9 cellular contexts compared by ENCODE assay signal in the genomic region with DNA sequence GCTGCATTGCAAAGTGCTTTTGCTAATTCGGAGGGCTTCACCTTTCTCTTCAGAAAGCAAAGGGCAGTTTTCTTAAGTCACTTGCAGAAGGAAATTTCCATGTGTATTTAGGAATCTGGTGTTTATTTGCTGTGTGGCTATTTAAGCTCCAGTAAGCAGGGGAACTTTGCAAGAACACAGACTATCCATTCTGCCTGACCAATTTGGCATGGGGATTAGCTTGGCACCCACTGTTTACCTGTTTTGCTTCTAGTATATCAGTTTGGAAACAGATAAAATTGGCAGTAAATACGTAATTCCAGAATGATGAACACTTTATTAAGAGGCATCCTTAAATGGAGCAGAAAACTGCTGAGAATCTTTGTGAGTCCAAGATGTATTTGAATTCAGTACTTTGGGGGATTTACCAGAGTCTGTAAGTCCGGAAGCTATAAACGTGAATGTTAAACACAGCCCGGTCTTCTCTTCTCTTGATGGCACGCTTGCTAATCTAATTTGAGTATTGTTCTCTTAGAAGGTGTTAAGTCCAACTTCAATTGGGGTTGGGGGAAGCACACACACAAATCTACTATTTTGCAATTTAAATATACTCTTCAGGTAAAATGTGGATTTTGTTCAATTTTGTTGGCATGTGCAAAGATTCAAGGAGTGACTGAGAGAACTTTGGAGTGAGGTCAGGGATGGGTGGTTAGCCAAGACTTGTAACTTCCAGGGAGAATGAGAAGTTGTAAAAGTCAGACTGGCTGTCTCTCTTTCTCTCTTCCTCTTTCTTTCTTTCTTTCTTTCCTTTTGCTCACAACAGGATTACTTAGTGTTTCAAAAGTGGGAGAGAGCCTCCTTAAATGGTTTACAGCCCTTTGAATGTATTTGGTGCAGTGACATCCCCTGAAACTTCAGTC. TPM values are rescaled to one million over a fixed set of nuclear protein-coding genes. Genes with fewer than 3 reads are reported as not detected.
A peak's percentile ranks its signal among the peaks of the same experiment; 100 is the strongest.
DNase-seq lines count a peak whose midpoint lies in the region; ATAC-seq, FAIRE-seq and TF ChIP-seq lines count a peak whose summit lies in the region.
"Had no signal": no experiment of that assay in that cellular context is flagged by ENCODE, and none has a peak within 500 bp of the region (broad histone marks: within the 10 kb centered on the region; RNA-seq: fewer than 3 reads in every experiment).

No MANE protein-coding gene starts in this region.

- in situ Hi-C loops in ACHN (cut with HindIII; ENCODE audit: low pct_ligation_motif_present, low pct_unique_long_range_greater_than_20kb, low sequenced_read_pairs): no loop called here

- TF ChIP-seq RAD21 in A549 (conservative IDR thresholded peaks at IDR 0.05 in 1 of 2, IDR thresholded peaks at IDR 0.05 in 1 of 2): no peak

- no peak for FAIRE-seq in A549 (lab: Jason Lieb, UNC)

- H3K27me3 ChIP-seq in mucosa of rectum (ENCODE audit: control insufficient read depth in 2 of 2, insufficient read depth in 2 of 2, low read length in 2 of 2): peaks cover 7 to 25% of the 10 kb centered on the region in 2 donors

- H3K4me3 Mint-ChIP-seq in brain: peak overlapping the region; percentile 87 to 95 (median 88)

- 63% methylated on average over 6 of the region's 6 CpGs for WGBS in A549 (ENCODE audit: missing lambda C conversion rate)

- peak overlapping the region; percentile 73 to 95 (median 94) for H3K27ac Mint-ChIP-seq in brain

- no peak for DNase-seq in A549 (ENCODE audit: low read depth in 1 of 2, low spot score in 1 of 2)
- DNase-seq in ACHN: no peak
- no peak for DNase-seq in GOT3 (lab: John Stamatoyannopoulos, UW)

- ATAC-seq in A549 (no peak), GM21576 (IDR thresholded peaks at IDR 0.05; ENCODE audit: unreplicated experiment) (peak; percentile 1), HG02642 (IDR thresholded peaks at IDR 0.05; ENCODE audit: poor library complexity, unreplicated experiment) (no peak), HG03442 (IDR thresholded peaks at IDR 0.05; ENCODE audit: unreplicated experiment) (no peak)

- peak overlapping the region; percentile 55 to 75 for H3K27ac ChIP-seq in A549
- peak overlapping the region; percentile 61 to 62 for H3K27ac ChIP-seq in mucosa of rectum (ENCODE audit: low read depth in 2 of 2, low read length in 2 of 2)
- H3K27ac ChIP-seq: HL-60 had no signal

- peak overlapping the region; percentile 44 to 62 for H3K9ac ChIP-seq in mucosa of rectum (ENCODE audit: low read depth in 1 of 2, low read length in 2 of 2)

- H3K4me3 ChIP-seq in A549 (peak overlapping the region; percentile 43), mucosa of rectum (ENCODE audit: low read length in 2 of 2) (peak overlapping the region; percentile 65 to 73)

- no peaks in the 10 kb centered on the region for H3K36me3 Mint-ChIP-seq in brain

- peaks cover 3% of the 10 kb centered on the region for H3K27me3 Mint-ChIP-seq in brain

- no peak for TF ChIP-seq POLR2A in A549 (IDR thresholded peaks at IDR 0.05; ENCODE audit: low read length)

- TF ChIP-seq CTCF in A549 (IDR thresholded peaks at IDR 0.05): no peak
- TF ChIP-seq CTCF in brain (conservative IDR thresholded peaks at IDR 0.05): no peak

- TF ChIP-seq EP300 in A549 (IDR thresholded peaks at IDR 0.05): no peak

- H3K4me1 ChIP-seq in A549: peaks cover 10% of the 10 kb centered on the region; the same call in 2 of the 3 replicates
- H3K4me1 ChIP-seq in mucosa of rectum (ENCODE audit: control insufficient read depth in 2 of 2, insufficient read depth in 2 of 2, low read length in 2 of 2): peaks cover 0 to 5% of the 10 kb centered on the region in 2 donors

- no peaks in the 10 kb centered on the region for H3K36me3 ChIP-seq in mucosa of rectum (ENCODE audit: control insufficient read depth in 2 of 2, insufficient read depth in 2 of 2, low read length in 2 of 2)

- H3K4me2 ChIP-seq in A549: peak overlapping the region; percentile 73

- CTCF ChIA-PET in A549 (lab: Yijun Ruan, JAX): interaction anchor here (0.6 to 2.6 kb wide), 27 partner anchors 8 to 509 kb away, joined by 3 to 16 read pairs (median 3); no protein-coding TSS in a partner anchor

- no peaks in the 10 kb centered on the region for H3K9me3 ChIP-seq in A549
- H3K9me3 ChIP-seq in mucosa of rectum (ENCODE audit: control insufficient read depth in 2 of 2, low read length in 2 of 2): no peaks in the 10 kb centered on the region

- POLR2A ChIA-PET in A549 (lab: Yijun Ruan, JAX): interaction anchor here (0.6 to 1.5 kb wide), 4 partner anchors 73 to 515 kb away, joined by 3 to 5 read pairs (median 3); no protein-coding TSS in a partner anchor

- H3K4me1 Mint-ChIP-seq in brain: peaks cover 92% of the 10 kb centered on the region

- H3K9me3 Mint-ChIP-seq in brain: peaks cover 0 to 4% (median 0%) of the 10 kb centered on the region in 5 experiments

TF ChIP-seq in A549, 52 proteins besides CTCF, POLR2A, EP300 and RAD21 (continues in another document):
- TF ChIP-seq MYC (IDR thresholded peaks at IDR 0.05; ENCODE audit: borderline replicate concordance, low read length) (no peak), MAFK (IDR thresholded peaks at IDR 0.05; ENCODE audit: partially characterized antibody) (no peak), BHLHE40 (IDR thresholded peaks at IDR 0.05; ENCODE audit: low read depth, low read length) (no peak), SREBF2 (IDR thresholded peaks at IDR 0.05) (no peak), RCOR1 (IDR thresholded peaks at IDR 0.05; ENCODE audit: low read depth, low read length) (no peak), FOSB (CRISPR knock-in tag; IDR thresholded peaks at IDR 0.05) (no peak), PHF8 (IDR thresholded peaks at IDR 0.05; ENCODE audit: borderline replicate concordance, low read depth) (no peak), EHF (CRISPR knock-in tag; IDR thresholded peaks at IDR 0.05) (no peak), RNF2 (IDR thresholded peaks at IDR 0.05; ENCODE audit: borderline replicate concordance, low read depth) (no peak), HOXB13 (CRISPR knock-in tag; IDR thresholded peaks at IDR 0.05; ENCODE audit: low read depth) (no peak), ZNF302 (CRISPR knock-in tag; IDR thresholded peaks at IDR 0.05) (no peak), FOXS1 (CRISPR knock-in tag; IDR thresholded peaks at IDR 0.05) (no peak), HOXA7 (CRISPR knock-in tag; IDR thresholded peaks at IDR 0.05) (no peak)
- TF ChIP-seq, protein P1, sequence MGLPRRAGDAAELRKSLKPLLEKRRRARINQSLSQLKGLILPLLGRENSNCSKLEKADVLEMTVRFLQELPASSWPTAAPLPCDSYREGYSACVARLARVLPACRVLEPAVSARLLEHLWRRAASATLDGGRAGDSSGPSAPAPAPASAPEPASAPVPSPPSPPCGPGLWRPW (IDR thresholded peaks at IDR 0.05): no peak
- TF ChIP-seq, protein P2, sequence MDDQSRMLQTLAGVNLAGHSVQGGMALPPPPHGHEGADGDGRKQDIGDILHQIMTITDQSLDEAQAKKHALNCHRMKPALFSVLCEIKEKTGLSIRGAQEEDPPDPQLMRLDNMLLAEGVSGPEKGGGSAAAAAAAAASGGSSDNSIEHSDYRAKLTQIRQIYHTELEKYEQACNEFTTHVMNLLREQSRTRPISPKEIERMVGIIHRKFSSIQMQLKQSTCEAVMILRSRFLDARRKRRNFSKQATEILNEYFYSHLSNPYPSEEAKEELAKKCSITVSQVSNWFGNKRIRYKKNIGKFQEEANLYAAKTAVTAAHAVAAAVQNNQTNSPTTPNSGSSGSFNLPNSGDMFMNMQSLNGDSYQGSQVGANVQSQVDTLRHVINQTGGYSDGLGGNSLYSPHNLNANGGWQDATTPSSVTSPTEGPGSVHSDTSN (IDR thresholded peaks at IDR 0.05): no peak
- TF ChIP-seq, protein P3, sequence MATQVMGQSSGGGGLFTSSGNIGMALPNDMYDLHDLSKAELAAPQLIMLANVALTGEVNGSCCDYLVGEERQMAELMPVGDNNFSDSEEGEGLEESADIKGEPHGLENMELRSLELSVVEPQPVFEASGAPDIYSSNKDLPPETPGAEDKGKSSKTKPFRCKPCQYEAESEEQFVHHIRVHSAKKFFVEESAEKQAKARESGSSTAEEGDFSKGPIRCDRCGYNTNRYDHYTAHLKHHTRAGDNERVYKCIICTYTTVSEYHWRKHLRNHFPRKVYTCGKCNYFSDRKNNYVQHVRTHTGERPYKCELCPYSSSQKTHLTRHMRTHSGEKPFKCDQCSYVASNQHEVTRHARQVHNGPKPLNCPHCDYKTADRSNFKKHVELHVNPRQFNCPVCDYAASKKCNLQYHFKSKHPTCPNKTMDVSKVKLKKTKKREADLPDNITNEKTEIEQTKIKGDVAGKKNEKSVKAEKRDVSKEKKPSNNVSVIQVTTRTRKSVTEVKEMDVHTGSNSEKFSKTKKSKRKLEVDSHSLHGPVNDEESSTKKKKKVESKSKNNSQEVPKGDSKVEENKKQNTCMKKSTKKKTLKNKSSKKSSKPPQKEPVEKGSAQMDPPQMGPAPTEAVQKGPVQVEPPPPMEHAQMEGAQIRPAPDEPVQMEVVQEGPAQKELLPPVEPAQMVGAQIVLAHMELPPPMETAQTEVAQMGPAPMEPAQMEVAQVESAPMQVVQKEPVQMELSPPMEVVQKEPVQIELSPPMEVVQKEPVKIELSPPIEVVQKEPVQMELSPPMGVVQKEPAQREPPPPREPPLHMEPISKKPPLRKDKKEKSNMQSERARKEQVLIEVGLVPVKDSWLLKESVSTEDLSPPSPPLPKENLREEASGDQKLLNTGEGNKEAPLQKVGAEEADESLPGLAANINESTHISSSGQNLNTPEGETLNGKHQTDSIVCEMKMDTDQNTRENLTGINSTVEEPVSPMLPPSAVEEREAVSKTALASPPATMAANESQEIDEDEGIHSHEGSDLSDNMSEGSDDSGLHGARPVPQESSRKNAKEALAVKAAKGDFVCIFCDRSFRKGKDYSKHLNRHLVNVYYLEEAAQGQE (IDR thresholded peaks at IDR 0.05): no peak
- TF ChIP-seq, protein P4, sequence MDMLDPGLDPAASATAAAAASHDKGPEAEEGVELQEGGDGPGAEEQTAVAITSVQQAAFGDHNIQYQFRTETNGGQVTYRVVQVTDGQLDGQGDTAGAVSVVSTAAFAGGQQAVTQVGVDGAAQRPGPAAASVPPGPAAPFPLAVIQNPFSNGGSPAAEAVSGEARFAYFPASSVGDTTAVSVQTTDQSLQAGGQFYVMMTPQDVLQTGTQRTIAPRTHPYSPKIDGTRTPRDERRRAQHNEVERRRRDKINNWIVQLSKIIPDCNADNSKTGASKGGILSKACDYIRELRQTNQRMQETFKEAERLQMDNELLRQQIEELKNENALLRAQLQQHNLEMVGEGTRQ (IDR thresholded peaks at IDR 0.05): no peak

RNA-seq across cellular contexts. Expression of a gene that starts 0.7 kb away (rescaled TPM):
- polyA plus RNA-seq in A549 (2011; rRNA removed) (21.3 and 25.0 TPM in 2 replicates), A549 (2017; fragmentation: RNase III; extraction: RNeasy Plus Mini Kit Qiagen cat#74134 plus additional on column Dnase treatment) (25.4 to 34.9 TPM (median 33.2 TPM) in 3 replicates), brain (ENCODE audit: insufficient read depth, low read depth, low replicate concordance) (7.3 TPM)
- polyA plus RNA-seq in A549 (2012; cell fraction: cytosol; rRNA removed): 82.3 and 102 TPM in 2 replicates
- 167 and 249 TPM in 2 replicates for polyA plus RNA-seq in A549 (2012; cell fraction: nucleus; rRNA removed)
- 32.5 and 45.3 TPM in 2 replicates for polyA minus RNA-seq in A549 (2011; rRNA and poly(A)+ RNA removed)
